Comparison of ENCODE assay signal across 1 cellular context in genomic region chr5:113067635-113068344, GRCh38.
TF ChIP-seq lines count a peak whose summit lies in the region.

No MANE protein-coding gene starts in this region.

TF ChIP-seq in H1, 55 proteins besides CTCF, POLR2A, EP300 and RAD21 (continued from another document):
- no peak for TF ChIP-seq CEBPB (IDR thresholded peaks at IDR 0.05; ENCODE audit: low read depth, low read length)
